In genomic region chr3:49017646-49017977, GRCh38 we compare ENCODE assay signal across 8 cellular contexts. TPM values are rescaled to one million over a fixed set of nuclear protein-coding genes. Genes with fewer than 3 reads are reported as not detected.
DNase-seq lines count a peak whose midpoint lies in the region; ATAC-seq and TF ChIP-seq lines count a peak whose summit lies in the region.

No MANE protein-coding gene starts in this region.

- H3K27me3 ChIP-seq in A673 (replicated peaks; ENCODE audit: insufficient read depth, low read depth, low read length, poor library complexity): no peaks in the 10 kb centered on the region
- H3K27me3 ChIP-seq in HUES48 (ENCODE audit: control insufficient read depth, insufficient read depth, low read length): no peaks in the 10 kb centered on the region
- H3K27me3 ChIP-seq in lower lobe of right lung (ENCODE audit: low read depth): no peaks in the 10 kb centered on the region
- H3K27me3 ChIP-seq in vagina: no peaks in the 10 kb centered on the region

- TF ChIP-seq CTCF in A673 (conservative IDR thresholded peaks at IDR 0.05; ENCODE audit: low read depth, low read length) (no peak), lower lobe of right lung (IDR thresholded peaks at IDR 0.05) (no peak), vagina (IDR thresholded peaks at IDR 0.05) (no peak)

- peaks cover 29% of the 10 kb centered on the region for H3K4me1 Mint-ChIP-seq in activated naive CD8-positive, alpha-beta T cell treated with anti-CD3 and anti-CD28 coated beads, Interleukin-2, amount 50 U/mL, for 24 hours

- no peak for DNase-seq in A673 (ENCODE audit: low spot score)
- DNase-seq in activated naive CD8-positive, alpha-beta T cell treated with anti-CD3 and anti-CD28 coated beads, Interleukin-2, amount 50 U/mL, for 24 hours: no peak
- no peak for DNase-seq in lower lobe of right lung
- no peak for DNase-seq in vagina (ENCODE audit: extremely low spot score in 2 of 2)
- DNase-seq in sciatic nerve (ENCODE audit: low spot score): no peak
- DNase-seq in midbrain (lab: John Stamatoyannopoulos, UW): no peak

- H3K27ac ChIP-seq in A673 (ENCODE audit: low read depth, low read length, poor library complexity, severe bottlenecking): peak overlapping the region; percentile 59
- H3K27ac ChIP-seq in HUES48 (ENCODE audit: low read depth, low read length): peak overlapping the region; percentile 77
- peak overlapping the region; percentile 88 for H3K27ac ChIP-seq in lower lobe of right lung
- peak overlapping the region; percentile 70 for H3K27ac ChIP-seq in vagina

- no peak for TF ChIP-seq POLR2A in vagina (IDR thresholded peaks at IDR 0.05)

- BruUV-seq in A673 (replicated peaks; lab: Mats Ljungman, UMichigan): no TSS peak

- H3K9me3 Mint-ChIP-seq in activated naive CD8-positive, alpha-beta T cell treated with anti-CD3 and anti-CD28 coated beads, Interleukin-2, amount 50 U/mL, for 24 hours: no peaks in the 10 kb centered on the region

- peak overlapping the region; percentile 72 for H3K4me3 ChIP-seq in A673 (ENCODE audit: low read depth, low read length, poor library complexity, severe bottlenecking)
- peak overlapping the region; percentile 82 for H3K4me3 ChIP-seq in HUES48 (ENCODE audit: low read depth, low read length)
- H3K4me3 ChIP-seq in lower lobe of right lung: peak overlapping the region; percentile 98
- H3K4me3 ChIP-seq in vagina: peak overlapping the region; percentile 71 to 88

- peak overlapping the region; percentile 96 for H3K4me3 Mint-ChIP-seq in activated naive CD8-positive, alpha-beta T cell treated with anti-CD3 and anti-CD28 coated beads, Interleukin-2, amount 50 U/mL, for 24 hours

- peak overlapping the region; percentile 48; the same call in 1 of the 2 replicates for H3K9ac ChIP-seq in HUES48 (ENCODE audit: low read depth, low read length)

- H3K9me3 ChIP-seq in A673 (ENCODE audit: low read depth, low read length, poor library complexity, severe bottlenecking): no peaks in the 10 kb centered on the region
- no peaks in the 10 kb centered on the region for H3K9me3 ChIP-seq in HUES48 (ENCODE audit: control insufficient read depth, insufficient read depth, low read length)
- H3K9me3 ChIP-seq in lower lobe of right lung: no peaks in the 10 kb centered on the region
- no peaks in the 10 kb centered on the region for H3K9me3 ChIP-seq in vagina

- H3K4me1 ChIP-seq in A673 (ENCODE audit: insufficient read depth, low read length, poor library complexity, severe bottlenecking): no peaks in the 10 kb centered on the region
- H3K4me1 ChIP-seq in HUES48 (ENCODE audit: control insufficient read depth, insufficient read depth, low read length): peaks cover 12% of the 10 kb centered on the region
- peaks cover 36% of the 10 kb centered on the region for H3K4me1 ChIP-seq in lower lobe of right lung
- H3K4me1 ChIP-seq in vagina: peaks cover 59% of the 10 kb centered on the region

- no peak for ATAC-seq in activated naive CD8-positive, alpha-beta T cell treated with anti-CD3 and anti-CD28 coated beads, Interleukin-2, amount 50 U/mL, for 24 hours
- ATAC-seq in lower lobe of right lung: no peak
- no peak for ATAC-seq in sciatic nerve
- no peak for ATAC-seq in HG03521 (IDR thresholded peaks at IDR 0.05; ENCODE audit: unreplicated experiment)

- intact Hi-C loops in A673 (cut with micrococcal nuclease; ENCODE audit: unreplicated experiment): no loop called here
- intact Hi-C loops in lower lobe of right lung (cut with DNase I): no loop called here
- intact Hi-C loops in vagina (cut with DNase I): no loop called here
- intact Hi-C loops in sciatic nerve (cut with DNase I): no loop called here

- peaks cover 18% of the 10 kb centered on the region for H3K36me3 Mint-ChIP-seq in activated naive CD8-positive, alpha-beta T cell treated with anti-CD3 and anti-CD28 coated beads, Interleukin-2, amount 50 U/mL, for 24 hours (ENCODE audit: low read depth)

- POLR2A ChIA-PET in A673 (lab: Charles Lee; ENCODE audit: low non-redundant PET): no interaction called here

- H3K36me3 ChIP-seq in A673 (ENCODE audit: insufficient read depth, low read length, poor library complexity, severe bottlenecking) (peaks cover 16% of the 10 kb centered on the region), HUES48 (ENCODE audit: control insufficient read depth, insufficient read depth, low read length) (peaks cover 40% of the 10 kb centered on the region), lower lobe of right lung (peaks cover 41% of the 10 kb centered on the region), vagina (peaks cover 0 to 35% of the 10 kb centered on the region in 2 donors)

- peak overlapping the region; percentile 31 for H3K27ac Mint-ChIP-seq in activated naive CD8-positive, alpha-beta T cell treated with anti-CD3 and anti-CD28 coated beads, Interleukin-2, amount 50 U/mL, for 24 hours

- CTCF ChIA-PET in A673 (lab: Charles Lee): no interaction called here

- H3K27me3 Mint-ChIP-seq in activated naive CD8-positive, alpha-beta T cell treated with anti-CD3 and anti-CD28 coated beads, Interleukin-2, amount 50 U/mL, for 24 hours: no peaks in the 10 kb centered on the region

RNA-seq across cellular contexts. Expression of gene DALRD3, which starts 0.8 kb away (rescaled TPM):
- 13.2 and 15.8 TPM in 2 replicates for total RNA-seq in A673 (2021)
- 28.1 TPM for total RNA-seq in lower lobe of right lung
- 35.4 TPM for total RNA-seq in vagina
- total RNA-seq in sciatic nerve: 18.7 TPM

RNA-seq across cellular contexts. Expression of gene NDUFAF3, which starts 4.3 kb away (rescaled TPM):
- total RNA-seq in A673 (2021): 36.6 and 39.1 TPM in 2 replicates
- total RNA-seq in lower lobe of right lung: 85.6 TPM
- total RNA-seq in vagina: 91.3 TPM
- 75.1 TPM for total RNA-seq in sciatic nerve

RNA-seq across cellular contexts. Expression of gene WDR6, which starts 10.4 kb away (rescaled TPM):
- 88.5 and 93.7 TPM in 2 replicates for total RNA-seq in A673 (2021)
- 157 TPM for total RNA-seq in lower lobe of right lung
- 109 TPM for total RNA-seq in vagina
- total RNA-seq in sciatic nerve: 149 TPM

RNA-seq across cellular contexts. Expression of gene IMPDH2, which starts 11.6 kb away (rescaled TPM):
- total RNA-seq in A673 (2021) (190 and 196 TPM in 2 replicates), lower lobe of right lung (112 TPM), vagina (185 TPM), sciatic nerve (121 TPM)

RNA-seq across cellular contexts. Expression of gene P4HTM, which starts 27.6 kb away (rescaled TPM):
- 13.3 and 14.9 TPM in 2 replicates for total RNA-seq in A673 (2021)
- total RNA-seq in lower lobe of right lung: 44.0 TPM
- total RNA-seq in vagina: 43.5 TPM
- total RNA-seq in sciatic nerve: 40.1 TPM
